In the genomic region with DNA sequence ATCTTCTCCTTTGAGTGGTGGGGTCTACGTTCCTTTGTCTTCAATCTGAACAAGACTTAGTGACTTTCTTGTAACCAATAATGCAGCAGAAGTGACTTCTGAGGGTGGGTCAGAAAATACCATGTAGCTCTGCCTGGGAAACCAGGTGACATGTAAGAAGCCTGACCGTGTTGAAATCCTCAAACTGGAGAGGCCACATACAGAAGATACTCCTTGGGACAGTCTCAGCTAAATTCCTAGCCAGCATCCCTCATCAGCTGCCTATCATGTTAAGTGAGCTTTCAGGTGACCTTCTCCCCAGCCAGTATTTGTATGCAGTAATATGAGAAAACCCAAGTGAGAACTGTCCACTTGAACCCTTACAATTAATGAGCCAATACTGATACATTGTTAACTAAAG, we compare ENCODE assay signal across 39 cellular contexts.
"Had no signal": no experiment of that assay in that cellular context is flagged by ENCODE, and none has a peak within 500 bp of the region (broad histone marks: within the 10 kb centered on the region; RNA-seq: fewer than 3 reads in every experiment).

No MANE protein-coding gene starts in this region.

- ATAC-seq: activated CD4-positive, alpha-beta T cell treated with anti-CD3 and anti-CD28 coated beads for 36 hours; activated CD4-positive, CD25-positive, alpha-beta regulatory T cell treated with anti-CD3 and anti-CD28 coated beads, Interleukin-2, amount 50 U/mL, for 24 hours; activated naive CD8-positive, alpha-beta T cell treated with anti-CD3 and anti-CD28 coated beads, Interleukin-2, amount 50 U/mL, for 24 hours; activated T-cell treated with anti-CD3 and anti-CD28 coated beads, Interleukin-2, amount 50 U/mL, for 4 hours; activated T-cell treated with anti-CD3 and anti-CD28 coated beads, Interleukin-2, amount 50 U/mL, for 72 hours had no signal

- H3K9me3 ChIP-seq: ascending aorta had no signal

- FAIRE-seq: bronchial epithelial cell, TTC549 had no signal

- H3K27me3 ChIP-seq: ascending aorta, cardiac muscle cell had no signal

- H3K36me3 ChIP-seq: cardiac muscle cell had no signal

- H3K4me3 ChIP-seq: ascending aorta, cardiac muscle cell had no signal

- H3K27ac ChIP-seq: ascending aorta, cardiac muscle cell, VCaP had no signal

- H3K27me3 Mint-ChIP-seq: activated CD4-positive, alpha-beta memory T cell treated with anti-CD3 and anti-CD28 coated beads, Interleukin-2, amount 10 ng/mL, durations not matched to agents 7 days and 5 days; activated CD4-positive, alpha-beta T cell treated with anti-CD3 and anti-CD28 coated beads for 36 hours; activated CD4-positive, alpha-beta T cell treated with anti-CD3 and anti-CD28 coated beads, Interleukin-2, amount 10 ng/mL, durations not matched to agents 7 days and 5 days; activated naive CD4-positive, alpha-beta T cell treated with anti-CD3 and anti-CD28 coated beads, Interleukin-2, amount 10 ng/mL, durations not matched to agents 7 days and 5 days; activated naive CD4-positive, alpha-beta T cell treated with anti-CD3 and anti-CD28 coated beads, Interleukin-2, amount 50 U/mL, for 24 hours; activated naive CD8-positive, alpha-beta T cell; activated naive CD8-positive, alpha-beta T cell treated with anti-CD3 and anti-CD28 coated beads, Interleukin-2, amount 10 ng/mL, durations not matched to agents 7 days and 5 days; activated naive CD8-positive, alpha-beta T cell treated with anti-CD3 and anti-CD28 coated beads, Interleukin-2, amount 50 U/mL, for 24 hours; brain; central memory CD8-positive, alpha-beta T cell had no signal

- H3K4me3 Mint-ChIP-seq: activated CD4-positive, alpha-beta memory T cell treated with anti-CD3 and anti-CD28 coated beads, Interleukin-2, amount 10 ng/mL, durations not matched to agents 7 days and 5 days; activated CD4-positive, alpha-beta T cell treated with anti-CD3 and anti-CD28 coated beads for 36 hours; activated CD4-positive, alpha-beta T cell treated with anti-CD3 and anti-CD28 coated beads, Interleukin-2, amount 10 ng/mL, durations not matched to agents 7 days and 5 days; activated naive CD4-positive, alpha-beta T cell treated with anti-CD3 and anti-CD28 coated beads, Interleukin-2, amount 10 ng/mL, durations not matched to agents 7 days and 5 days; activated naive CD4-positive, alpha-beta T cell treated with anti-CD3 and anti-CD28 coated beads, Interleukin-2, amount 50 U/mL, for 24 hours; activated naive CD8-positive, alpha-beta T cell; activated naive CD8-positive, alpha-beta T cell treated with anti-CD3 and anti-CD28 coated beads, Interleukin-2, amount 10 ng/mL, durations not matched to agents 7 days and 5 days; activated naive CD8-positive, alpha-beta T cell treated with anti-CD3 and anti-CD28 coated beads, Interleukin-2, amount 50 U/mL, for 24 hours; activated T-cell treated with anti-CD3 and anti-CD28 coated beads, Interleukin-2, amount 50 U/mL, for 4 hours; activated T-cell treated with anti-CD3 and anti-CD28 coated beads, Interleukin-2, amount 50 U/mL, for 72 hours; activated T-helper 1 cell treated with anti-CD3 and anti-CD28 coated beads, Interleukin-12 subunit alpha, Interleukin-12 subunit beta, Interleukin-2, Interleukin-4 antibody, amounts not matched to agents 30 ng/mL and 10 ng/mL and 1 ng/mL, durations not matched to agents 14 hours and 24 hours and 36 hours; brain; central memory CD8-positive, alpha-beta T cell; T-helper 1 cell treated with Interleukin-12 subunit alpha and Interleukin-12 subunit beta and Interleukin-4 antibody, amounts not matched to agents 30 μg/mL and 1 μg/mL, for 36 hours; T-helper 2 cell treated with Interferon-gamma antibody and Interleukin-4, amounts not matched to agents 5 μg/mL and 100 μg/mL, for 36 hours had no signal

- H3K27ac Mint-ChIP-seq: activated CD4-positive, alpha-beta memory T cell treated with anti-CD3 and anti-CD28 coated beads, Interleukin-2, amount 10 ng/mL, durations not matched to agents 7 days and 5 days; activated CD4-positive, alpha-beta T cell treated with anti-CD3 and anti-CD28 coated beads for 36 hours; activated CD4-positive, alpha-beta T cell treated with anti-CD3 and anti-CD28 coated beads, Interleukin-2, amount 10 ng/mL, durations not matched to agents 7 days and 5 days; activated naive CD4-positive, alpha-beta T cell treated with anti-CD3 and anti-CD28 coated beads, Interleukin-2, amount 10 ng/mL, durations not matched to agents 7 days and 5 days; activated naive CD4-positive, alpha-beta T cell treated with anti-CD3 and anti-CD28 coated beads, Interleukin-2, amount 50 U/mL, for 24 hours; activated naive CD8-positive, alpha-beta T cell; activated naive CD8-positive, alpha-beta T cell treated with anti-CD3 and anti-CD28 coated beads, Interleukin-2, amount 10 ng/mL, durations not matched to agents 7 days and 5 days; activated naive CD8-positive, alpha-beta T cell treated with anti-CD3 and anti-CD28 coated beads, Interleukin-2, amount 50 U/mL, for 24 hours; activated T-cell treated with anti-CD3 and anti-CD28 coated beads, Interleukin-2, amount 50 U/mL, for 72 hours; activated T-helper 1 cell treated with anti-CD3 and anti-CD28 coated beads, Interleukin-12 subunit alpha, Interleukin-12 subunit beta, Interleukin-2, Interleukin-4 antibody, amounts not matched to agents 30 ng/mL and 10 ng/mL and 1 ng/mL, durations not matched to agents 14 hours and 24 hours and 36 hours; activated T-helper 2 cell treated with anti-CD3 and anti-CD28 coated beads, Interferon-gamma antibody, Interleukin-2, Interleukin-4, amounts not matched to agents 10 μg/mL and 5 μg/mL and 100 μg/mL, durations not matched to agents 14 hours and 24 hours and 36 hours; brain; T-helper 1 cell treated with Interleukin-12 subunit alpha and Interleukin-12 subunit beta and Interleukin-4 antibody, amounts not matched to agents 30 μg/mL and 1 μg/mL, for 36 hours; T-helper 2 cell treated with Interferon-gamma antibody and Interleukin-4, amounts not matched to agents 5 μg/mL and 100 μg/mL, for 36 hours had no signal

- DNase-seq: activated CD4-positive, alpha-beta memory T cell treated with anti-CD3 and anti-CD28 coated beads, Interleukin-2, amount 10 ng/mL, durations not matched to agents 7 days and 5 days; activated CD4-positive, alpha-beta T cell treated with anti-CD3 and anti-CD28 coated beads for 1 hour; activated CD4-positive, alpha-beta T cell treated with anti-CD3 and anti-CD28 coated beads for 36 hours; activated CD4-positive, alpha-beta T cell treated with anti-CD3 and anti-CD28 coated beads for 48 hours; activated CD4-positive, alpha-beta T cell treated with anti-CD3 and anti-CD28 coated beads, Interleukin-2, amount 10 ng/mL, durations not matched to agents 7 days and 5 days; activated CD4-positive, alpha-beta T cell treated with anti-CD3 and anti-CD28 coated beads, Interleukin-2, amount 50 U/mL, for 48 hours; activated CD4-positive, CD25-positive, alpha-beta regulatory T cell; activated CD8-positive, alpha-beta memory T cell treated with anti-CD3 and anti-CD28 coated beads, Interleukin-2, amount 50 U/mL, for 4 hours; activated effector memory CD4-positive, alpha-beta T cell treated with Interleukin-2 at 50 U/mL for 16 hours; activated gamma-delta T cell; activated naive CD4-positive, alpha-beta T cell treated with anti-CD3 and anti-CD28 coated beads, Interleukin-2, amount 10 ng/mL, durations not matched to agents 7 days and 5 days; activated naive CD4-positive, alpha-beta T cell treated with Interleukin-2 at 50 U/mL for 16 hours; activated naive CD8-positive, alpha-beta T cell treated with anti-CD3 and anti-CD28 coated beads, Interleukin-2, amount 10 ng/mL, durations not matched to agents 7 days and 5 days; activated naive CD8-positive, alpha-beta T cell treated with anti-CD3 and anti-CD28 coated beads, Interleukin-2, amount 50 U/mL, for 24 hours; activated T-cell treated with anti-CD3 and anti-CD28 coated beads for 4 hours; activated T-cell treated with anti-CD3 and anti-CD28 coated beads, Interleukin-2, amount 50 U/mL, for 1 hour; activated T-cell treated with anti-CD3 and anti-CD28 coated beads, Interleukin-2, amount 50 U/mL, for 4 hours; activated T-cell treated with anti-CD3 and anti-CD28 coated beads, Interleukin-2, amount 50 U/mL, for 72 hours; amygdala; anterior cingulate cortex; caudate nucleus; cerebellar nuclear complex; T-helper 1 cell; T-helper 2 cell; T-helper 9 cell had no signal

- H3K9me3 Mint-ChIP-seq: activated CD4-positive, alpha-beta memory T cell treated with anti-CD3 and anti-CD28 coated beads, Interleukin-2, amount 10 ng/mL, durations not matched to agents 7 days and 5 days; activated CD4-positive, alpha-beta T cell treated with anti-CD3 and anti-CD28 coated beads, Interleukin-2, amount 10 ng/mL, durations not matched to agents 7 days and 5 days; activated naive CD4-positive, alpha-beta T cell treated with anti-CD3 and anti-CD28 coated beads, Interleukin-2, amount 10 ng/mL, durations not matched to agents 7 days and 5 days; activated naive CD4-positive, alpha-beta T cell treated with anti-CD3 and anti-CD28 coated beads, Interleukin-2, amount 50 U/mL, for 24 hours; activated naive CD8-positive, alpha-beta T cell treated with anti-CD3 and anti-CD28 coated beads, Interleukin-2, amount 10 ng/mL, durations not matched to agents 7 days and 5 days; activated naive CD8-positive, alpha-beta T cell treated with anti-CD3 and anti-CD28 coated beads, Interleukin-2, amount 50 U/mL, for 24 hours; activated T-cell treated with anti-CD3 and anti-CD28 coated beads, Interleukin-2, amount 50 U/mL, for 4 hours; activated T-cell treated with anti-CD3 and anti-CD28 coated beads, Interleukin-2, amount 50 U/mL, for 72 hours; activated T-helper 1 cell treated with anti-CD3 and anti-CD28 coated beads, Interleukin-12 subunit alpha, Interleukin-12 subunit beta, Interleukin-2, Interleukin-4 antibody, amounts not matched to agents 30 ng/mL and 10 ng/mL and 1 ng/mL, durations not matched to agents 14 hours and 24 hours and 36 hours; activated T-helper 2 cell treated with anti-CD3 and anti-CD28 coated beads, Interferon-gamma antibody, Interleukin-2, Interleukin-4, amounts not matched to agents 10 μg/mL and 5 μg/mL and 100 μg/mL, durations not matched to agents 14 hours and 24 hours and 36 hours; central memory CD8-positive, alpha-beta T cell; T-helper 1 cell treated with Interleukin-12 subunit alpha and Interleukin-12 subunit beta and Interleukin-4 antibody, amounts not matched to agents 30 μg/mL and 1 μg/mL, for 36 hours; T-helper 2 cell treated with Interferon-gamma antibody and Interleukin-4, amounts not matched to agents 5 μg/mL and 100 μg/mL, for 36 hours had no signal
